8 cellular contexts compared by ENCODE assay signal in genomic region chr9:112086627-112087026, GRCh38.
A peak's percentile ranks its signal among the peaks of the same experiment; 100 is the strongest.
DNase-seq lines count a peak whose midpoint lies in the region; ATAC-seq, FAIRE-seq and TF ChIP-seq lines count a peak whose summit lies in the region.

No MANE protein-coding gene starts in this region.

- peaks cover 7% of the 10 kb centered on the region for H3K27me3 Mint-ChIP-seq in GM23338 (ENCODE audit: insufficient read depth, low read depth, poor library complexity)

- H3K9me3 Mint-ChIP-seq in GM23338, result peaks cover 3% of the 10 kb centered on the region; the same call in 2 of the 3 replicates

- H3K4me1 ChIP-seq in GM23338 (ENCODE audit: insufficient read depth) (no peaks in the 10 kb centered on the region; the same call in 1 of the 2 replicates), SJSA1 (replicated peaks) (peaks cover 4% of the 10 kb centered on the region)

- H3K79me2 ChIP-seq in GM23338 (replicated peaks; ENCODE audit: insufficient read depth), result no peaks in the 10 kb centered on the region

- H3K4me3 Mint-ChIP-seq in GM23338, result no peak overlapping the region

- H3K36me3 ChIP-seq in GM23338 (ENCODE audit: insufficient read depth) (no peaks in the 10 kb centered on the region), SJSA1 (peaks cover 31% of the 10 kb centered on the region)

- peak; percentile 41 for DNase-seq in ACHN
- peak; percentile 47 for DNase-seq in GM23338 (ENCODE audit: low spot score)
- peak in 1 of 2 experiments; percentile 69 for DNase-seq in SJSA1 (ENCODE audit: low read depth in 1 of 2, low spot score in 2 of 2)
- peak; percentile 27 for DNase-seq in globus pallidus (ENCODE audit: low spot score)
- DNase-seq in HTR-8/SVneo (ENCODE audit: insufficient read length, low spot score), result no peak
- DNase-seq in nucleus accumbens (lab: John Stamatoyannopoulos, UW), result no peak
- no peak for DNase-seq in stimulated activated CD8-positive, alpha-beta memory T cell treated with anti-CD3 and anti-CD28 coated beads, Interleukin-4, amount 100 ng/mL, for 48 hours
- DNase-seq in stimulated activated CD4-positive, alpha-beta T cell treated with anti-CD3 and anti-CD28 coated beads, Interleukin-2, amount 100 ng/mL, for 48 hours, result no peak

- no peaks in the 10 kb centered on the region; the same call in 1 of the 2 replicates for H4K20me1 ChIP-seq in GM23338 (replicated peaks; ENCODE audit: insufficient read depth)

- no peaks in the 10 kb centered on the region for H3K9me3 ChIP-seq in SJSA1 (replicated peaks)

- no peaks in the 10 kb centered on the region for H3F3A ChIP-seq in GM23338 (replicated peaks; ENCODE audit: low read depth)

- H3K27me3 ChIP-seq in GM23338 (ENCODE audit: insufficient read depth) (no peaks in the 10 kb centered on the region), SJSA1 (replicated peaks) (no peaks in the 10 kb centered on the region)

- no peak for ATAC-seq in GM23338

- H2AFZ ChIP-seq in GM23338, result no peak overlapping the region

- no peak overlapping the region for H3K4me2 ChIP-seq in GM23338

- in situ Hi-C loops in ACHN (cut with HindIII; ENCODE audit: low pct_ligation_motif_present, low pct_unique_long_range_greater_than_20kb, low sequenced_read_pairs), result no loop called here

- peak; percentile 66 to 67 for TF ChIP-seq CTCF in GM23338 (conservative IDR thresholded peaks at IDR 0.05; ENCODE audit: low read depth in 2 of 2)

- H3K27ac ChIP-seq in GM23338 (ENCODE audit: low read depth) (no peak overlapping the region), SJSA1 (peak overlapping the region; percentile 40)

- H3K36me3 Mint-ChIP-seq in GM23338 (ENCODE audit: low read depth), result 0 out of 3 replicates have a peak, but pooled peaks cover 3% of the 10 kb centered on the region

- H3K4me3 ChIP-seq in GM23338 (no peak overlapping the region), SJSA1 (no peak overlapping the region)

- H3K27ac Mint-ChIP-seq in GM23338, result 0 out of 2 replicates have a peak overlapping the region, but pooled peaks have one; percentile 41

- no peaks in the 10 kb centered on the region for H3K9me2 ChIP-seq in GM23338 (ENCODE audit: insufficient read depth)

- no peak for FAIRE-seq in HTR-8/SVneo (lab: Jason Lieb, UNC)

- peaks cover 4% of the 10 kb centered on the region; the same call in 2 of the 3 replicates for H3K4me1 Mint-ChIP-seq in GM23338

TF ChIP-seq in GM23338, 12 proteins besides CTCF, POLR2A, EP300 and RAD21:
- no peak for TF ChIP-seq POLR2AphosphoS5 (IDR thresholded peaks at IDR 0.05; ENCODE audit: low read depth)
- TF ChIP-seq ZNF462 (CRISPR knock-in tag; IDR thresholded peaks at IDR 0.05), result no peak
- TF ChIP-seq EZH2phosphoT487 (IDR thresholded peaks at IDR 0.05; ENCODE audit: unreplicated experiment), result no peak
- no peak for TF ChIP-seq REST (IDR thresholded peaks at IDR 0.05; ENCODE audit: unreplicated experiment)
- no peak for TF ChIP-seq JUNB (IDR thresholded peaks at IDR 0.05; ENCODE audit: unreplicated experiment)
- TF ChIP-seq ZNF331 (CRISPR knock-in tag; IDR thresholded peaks at IDR 0.05; ENCODE audit: low read depth), result no peak
- TF ChIP-seq ETS1 (IDR thresholded peaks at IDR 0.05), result no peak
- TF ChIP-seq EZH2 (IDR thresholded peaks at IDR 0.05; ENCODE audit: low read depth, unreplicated experiment), result no peak
- TF ChIP-seq NANOG (IDR thresholded peaks at IDR 0.05; ENCODE audit: borderline replicate concordance), result no peak

Comparison
In these comparisons a context has a peak if more than half of its experiments do, and no peak if none do; other contexts are left out.
1. DNase-seq: peak in ACHN (single experiment), GM23338 (single experiment) and globus pallidus (single experiment); none in HTR-8/SVneo (single experiment), nucleus accumbens (0 of 56), stimulated activated CD8-positive, alpha-beta memory T cell treated with anti-CD3 and anti-CD28 coated beads, Interleukin-4, amount 100 ng/mL, for 48 hours (single experiment) and stimulated activated CD4-positive, alpha-beta T cell treated with anti-CD3 and anti-CD28 coated beads, Interleukin-2, amount 100 ng/mL, for 48 hours (0 of 2).